Comparison of ENCODE assay signal across 30 cellular contexts in the genomic region with DNA sequence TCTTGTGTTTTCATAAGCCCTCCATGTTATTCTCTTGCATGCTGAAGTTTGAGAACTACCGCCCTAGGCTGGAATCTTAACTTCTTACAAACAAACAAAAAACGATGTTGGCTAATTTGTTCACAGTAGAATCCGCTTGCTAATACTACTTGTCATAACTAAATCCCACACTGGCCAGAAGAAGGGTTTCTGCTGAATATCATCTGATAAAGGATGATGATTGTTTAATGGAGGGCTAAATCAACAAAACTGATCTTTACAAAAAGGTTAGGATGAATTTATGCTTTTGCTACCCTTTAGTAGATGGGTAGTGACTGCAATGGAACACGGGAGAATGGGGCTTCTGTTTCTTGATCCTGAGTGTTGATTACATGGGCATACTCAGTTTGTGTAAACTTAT. TPM values are rescaled to one million over a fixed set of nuclear protein-coding genes. Genes with fewer than 3 reads are reported as not detected.
"Had no signal": no experiment of that assay in that cellular context is flagged by ENCODE, and none has a peak within 500 bp of the region (broad histone marks: within the 10 kb centered on the region; RNA-seq: fewer than 3 reads in every experiment).

No MANE protein-coding gene starts in this region.

- ATAC-seq: esophagus mucosa; foreskin keratinocyte; gastroesophageal sphincter; heart right ventricle; left colon; left ventricle myocardium superior; lower lobe of right lung; mucosa of descending colon; natural killer cell treated with Interleukin-12 subunit alpha and Interleukin-12 subunit beta and Interleukin-15 and Interleukin-18, amount 100 ng/mL, for 72 hours; sciatic nerve; stimulated activated memory B cell treated with anti-CD40 and anti-IgM and Interleukin-4, amounts not matched to agents 10 μg/mL and 1 μg/mL and 100 μg/mL, for 72 hours; stimulated activated naive CD8-positive, alpha-beta T cell treated with anti-CD3 and anti-CD28 coated beads, Interleukin-15, Interleukin-2, amounts not matched to agents 100 U/mL and 50 U/mL, for 24 hours had no signal

- H3K79me2 ChIP-seq: parathyroid adenoma had no signal

- H3K36me3 ChIP-seq: gastroesophageal sphincter, heart right ventricle, lower lobe of right lung, neutrophil, thoracic aorta, upper lobe of left lung had no signal

- H3K9me3 ChIP-seq: gastroesophageal sphincter, heart right ventricle, lower lobe of right lung, mucosa of descending colon, neutrophil, thoracic aorta, tibial nerve, upper lobe of left lung had no signal

- H3K27me3 ChIP-seq: dorsolateral prefrontal cortex, foreskin keratinocyte, gastroesophageal sphincter, heart right ventricle, neutrophil, tibial nerve, upper lobe of left lung had no signal

- H3K9ac ChIP-seq: parathyroid adenoma had no signal

- H3K27ac ChIP-seq: dorsolateral prefrontal cortex, epithelial cell of prostate, foreskin keratinocyte, gastroesophageal sphincter, heart right ventricle, lower lobe of right lung, neutrophil, parathyroid adenoma, thoracic aorta, tibial nerve, upper lobe of left lung had no signal

- DNase-seq: cerebellar nuclear complex; dorsolateral prefrontal cortex; effector CD4-positive, alpha-beta T cell; endodermal cell; foreskin keratinocyte; heart right ventricle; hippocampal formation; islet precursor cell; kidney glomerular epithelial cell; left colon; left ventricle myocardium superior; lower lobe of right lung; mucosa of descending colon; naive B cell; stimulated activated CD4-positive, alpha-beta T cell treated with anti-CD3 and anti-CD28 coated beads, Interleukin-4, amount 100 ng/mL, for 4 hours; stimulated activated naive CD8-positive, alpha-beta T cell treated with anti-CD3 and anti-CD28 coated beads, Interleukin-15, Interleukin-2, amounts not matched to agents 100 U/mL and 50 U/mL, for 24 hours had no signal

- H3K4me1 ChIP-seq: foreskin keratinocyte, heart right ventricle, lower lobe of right lung, parathyroid adenoma, tibial nerve, upper lobe of left lung had no signal

- FAIRE-seq: colon, urothelium cell line had no signal

- H2AFZ ChIP-seq: parathyroid adenoma had no signal

- H3K4me3 ChIP-seq: dorsolateral prefrontal cortex, gastroesophageal sphincter, heart right ventricle, lower lobe of right lung, mucosa of descending colon, thoracic aorta, tibial nerve, upper lobe of left lung had no signal

RNA-seq across cellular contexts. Expression of gene SPATA4, which starts 42.3 kb away (rescaled TPM):
- total RNA-seq: endodermal cell; esophagus mucosa; left colon; left ventricle myocardium superior; natural killer cell treated with Interleukin-12 subunit alpha and Interleukin-12 subunit beta and Interleukin-15 and Interleukin-18, amount 100 ng/mL, for 72 hours; omental fat pad; sciatic nerve; thoracic aorta had no signal
